Comparison of ENCODE assay signal across 23 cellular contexts in genomic region chr14:65943150-65943549, GRCh38.
DNase-seq lines count a peak whose midpoint lies in the region; ATAC-seq, FAIRE-seq and TF ChIP-seq lines count a peak whose summit lies in the region.
"Had no signal": no experiment of that assay in that cellular context is flagged by ENCODE, and none has a peak within 500 bp of the region (broad histone marks: within the 10 kb centered on the region; RNA-seq: fewer than 3 reads in every experiment).

No MANE protein-coding gene starts in this region.

- H3K79me2 ChIP-seq in smooth muscle cell (ENCODE audit: low read depth), result no peaks in the 10 kb centered on the region

- H3K27ac ChIP-seq in smooth muscle cell (ENCODE audit: low read depth), result no peak overlapping the region
- H3K27ac ChIP-seq in mesenchymal stem cell (ENCODE audit: low read length, poor library complexity, severe bottlenecking), result no peak overlapping the region
- H3K27ac ChIP-seq: BLaER1 had no signal

- H4K8ac ChIP-seq in mesenchymal stem cell (ENCODE audit: low read length), result no peak overlapping the region

- peaks cover 2 to 4% of the 10 kb centered on the region in 2 donors for H3K9me3 Mint-ChIP-seq in stimulated activated naive CD8-positive, alpha-beta T cell treated with anti-CD3 and anti-CD28 coated beads, Interleukin-15, amount 100 ng/mL, for 72 hours
- H3K9me3 Mint-ChIP-seq: CD14-positive monocyte; CD8-positive, alpha-beta T cell had no signal

- no peak overlapping the region for H2BK15ac ChIP-seq in mesenchymal stem cell (ENCODE audit: low read depth, poor library complexity, severe bottlenecking)

- H2BK12ac ChIP-seq in mesenchymal stem cell (ENCODE audit: low read length in 2 of 2), result no peak overlapping the region

- TF ChIP-seq CTCF in smooth muscle cell (IDR thresholded peaks at IDR 0.05; ENCODE audit: borderline replicate concordance, insufficient read depth, poor library complexity, severe bottlenecking), result no peak

- H3K27me3 ChIP-seq in smooth muscle cell (ENCODE audit: low read depth) (no peaks in the 10 kb centered on the region), mesenchymal stem cell (ENCODE audit: control insufficient read depth in 1 of 2, insufficient read depth in 1 of 2, low read length in 2 of 2) (peaks cover 0 to 10% of the 10 kb centered on the region in 2 experiments)
- H3K27me3 ChIP-seq: BLaER1 had no signal

- H3K27ac Mint-ChIP-seq in stimulated activated naive CD8-positive, alpha-beta T cell treated with anti-CD3 and anti-CD28 coated beads, Interleukin-15, amount 100 ng/mL, for 72 hours, result peak overlapping the region; percentile 29 to 59
- H3K27ac Mint-ChIP-seq: CD14-positive monocyte; CD4-positive, alpha-beta T cell; CD8-positive, alpha-beta T cell had no signal

- H3K4me1 ChIP-seq in smooth muscle cell (ENCODE audit: low read depth) (no peaks in the 10 kb centered on the region), mesenchymal stem cell (ENCODE audit: control insufficient read depth, insufficient read depth, low read depth, low read length) (no peaks in the 10 kb centered on the region)
- H3K4me1 ChIP-seq: BE2C, Caco-2 had no signal

- H2AFZ ChIP-seq in smooth muscle cell (ENCODE audit: low read depth) (no peak overlapping the region), mesenchymal stem cell (ENCODE audit: low read depth, low read length) (no peak overlapping the region)

- H3K14ac ChIP-seq in mesenchymal stem cell (ENCODE audit: low read length in 2 of 2), result no peak overlapping the region

- H3K9me3 ChIP-seq in smooth muscle cell (replicated peaks; ENCODE audit: low read depth), result no peaks in the 10 kb centered on the region
- H3K9me3 ChIP-seq in mesenchymal stem cell (ENCODE audit: control insufficient read depth, low read length), result no peaks in the 10 kb centered on the region
- H3K9me3 ChIP-seq: BE2C, BLaER1, Caco-2 had no signal

- no peaks in the 10 kb centered on the region for H3K79me1 ChIP-seq in mesenchymal stem cell (replicated peaks; ENCODE audit: low read length, poor library complexity, severe bottlenecking)

- H3K4me3 ChIP-seq in smooth muscle cell (no peak overlapping the region), mesenchymal stem cell (ENCODE audit: insufficient read depth in 1 of 2, low read depth in 1 of 2, low read length in 2 of 2) (no peak overlapping the region)
- H3K4me3 ChIP-seq: BLaER1 had no signal

- H3K27me3 Mint-ChIP-seq in stimulated activated naive CD8-positive, alpha-beta T cell treated with anti-CD3 and anti-CD28 coated beads, Interleukin-15, amount 100 ng/mL, for 72 hours, result no peaks in the 10 kb centered on the region
- H3K27me3 Mint-ChIP-seq: CD4-positive, alpha-beta T cell had no signal

- ATAC-seq in stimulated activated naive CD8-positive, alpha-beta T cell treated with anti-CD3 and anti-CD28 coated beads, Interleukin-15, amount 100 ng/mL, for 72 hours, result no peak
- no peak for ATAC-seq in stimulated activated naive CD8-positive, alpha-beta T cell treated with anti-CD3 and anti-CD28 coated beads, Interleukin-15, Interleukin-2, amounts not matched to agents 100 U/mL and 50 U/mL, for 24 hours
- ATAC-seq: CD8-positive, alpha-beta T cell had no signal

- no peaks in the 10 kb centered on the region for H3K36me3 ChIP-seq in smooth muscle cell (ENCODE audit: low read depth)
- no peaks in the 10 kb centered on the region for H3K36me3 ChIP-seq in mesenchymal stem cell (ENCODE audit: control insufficient read depth in 1 of 2, insufficient read depth in 2 of 2, low read depth in 1 of 2, low read length in 2 of 2)
- H3K36me3 ChIP-seq: BE2C, BLaER1 had no signal

- FAIRE-seq in HTR-8/SVneo (lab: Jason Lieb, UNC), result peak; percentile 70
- FAIRE-seq: A204.1, D721Med, G401.6, GM12891, GM19239 had no signal

- no peak for DNase-seq in stimulated activated naive CD8-positive, alpha-beta T cell treated with anti-CD3 and anti-CD28 coated beads, Interleukin-15, amount 100 ng/mL, for 72 hours
- DNase-seq in stimulated activated naive CD8-positive, alpha-beta T cell treated with anti-CD3 and anti-CD28 coated beads, Interleukin-15, Interleukin-2, amounts not matched to agents 100 U/mL and 50 U/mL, for 24 hours, result no peak
- DNase-seq in HTR-8/SVneo (ENCODE audit: insufficient read length, low spot score), result no peak
- DNase-seq in smooth muscle cell (lab: John Stamatoyannopoulos, UW; ENCODE audit: unreplicated experiment), result no peak
- no peak for DNase-seq in NCI-H82 (lab: John Stamatoyannopoulos, UW)
- no peak for DNase-seq in mesenchymal stem cell
- DNase-seq: 8988T; ACHN; BE2C; C1 segment of cervical spinal cord; Caco-2; Calu3; CD4-positive, alpha-beta T cell; CD8-positive, alpha-beta T cell; DMS79 treated with DMSO at 0.1 percent for 48 hours; GF-D8 had no signal

- H3K4me1 Mint-ChIP-seq in stimulated activated naive CD8-positive, alpha-beta T cell treated with anti-CD3 and anti-CD28 coated beads, Interleukin-15, amount 100 ng/mL, for 72 hours, result peaks cover 78% of the 10 kb centered on the region
- H3K4me1 Mint-ChIP-seq: CD14-positive monocyte had no signal

- no peak overlapping the region for H3K9ac ChIP-seq in smooth muscle cell (ENCODE audit: low read depth)
- no peak overlapping the region for H3K9ac ChIP-seq in mesenchymal stem cell (ENCODE audit: low read length)
- H3K9ac ChIP-seq: BLaER1 had no signal

- no peak overlapping the region for H3K18ac ChIP-seq in mesenchymal stem cell (ENCODE audit: low read depth in 1 of 2, low read length in 2 of 2)

- H3K4me3 Mint-ChIP-seq in stimulated activated naive CD8-positive, alpha-beta T cell treated with anti-CD3 and anti-CD28 coated beads, Interleukin-15, amount 100 ng/mL, for 72 hours, result no peak overlapping the region
- H3K4me3 Mint-ChIP-seq: CD14-positive monocyte; CD4-positive, alpha-beta T cell; CD8-positive, alpha-beta T cell had no signal

- no peak overlapping the region for H3K4ac ChIP-seq in mesenchymal stem cell (ENCODE audit: low read depth in 1 of 2, low read length in 2 of 2)

- H2BK120ac ChIP-seq in mesenchymal stem cell (ENCODE audit: low read depth, low read length), result no peak overlapping the region

- H2AK5ac ChIP-seq in mesenchymal stem cell (ENCODE audit: low read length, severe bottlenecking), result no peak overlapping the region

- H4K20me1 ChIP-seq in smooth muscle cell (ENCODE audit: low read depth), result no peaks in the 10 kb centered on the region
- H4K20me1 ChIP-seq: BLaER1 had no signal

- H3F3A ChIP-seq in smooth muscle cell (ENCODE audit: low read depth), result no peaks in the 10 kb centered on the region

- no peak overlapping the region for H2BK5ac ChIP-seq in mesenchymal stem cell (ENCODE audit: low read depth, low read length, poor library complexity, severe bottlenecking)

- no peak overlapping the region for H4K91ac ChIP-seq in mesenchymal stem cell (ENCODE audit: low read length)

- no peak overlapping the region for H3K23ac ChIP-seq in mesenchymal stem cell (ENCODE audit: low read length in 2 of 2)

- H3K4me2 ChIP-seq in smooth muscle cell, result peak overlapping the region; percentile 28
- H3K4me2 ChIP-seq in mesenchymal stem cell (ENCODE audit: low read length, poor library complexity, severe bottlenecking), result no peak overlapping the region
- H3K4me2 ChIP-seq: BLaER1 had no signal
